ENCODE assay signal across 27 cellular contexts in the genomic region with DNA sequence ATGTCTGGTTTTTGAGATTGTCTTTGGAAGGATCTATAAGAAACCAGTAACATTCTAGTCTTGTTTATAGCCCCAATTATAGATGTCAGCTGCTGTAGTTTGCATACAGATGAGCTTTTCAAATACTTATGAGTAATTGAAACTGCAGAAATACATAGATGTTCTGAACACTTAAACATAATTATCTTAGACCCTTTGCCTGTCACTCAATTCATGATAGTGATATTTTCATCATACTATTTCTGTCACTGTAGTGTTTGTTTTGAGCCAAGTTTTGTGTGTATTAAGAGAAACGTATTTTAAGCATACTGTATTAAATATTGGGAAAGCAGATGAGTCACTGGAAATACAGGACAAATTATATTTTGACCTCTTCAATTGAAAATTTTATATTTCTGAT.
"Had no signal": no experiment of that assay in that cellular context is flagged by ENCODE, and none has a peak within 500 bp of the region (broad histone marks: within the 10 kb centered on the region; RNA-seq: fewer than 3 reads in every experiment).

No MANE protein-coding gene starts in this region.

- H3K9me3 ChIP-seq: esophagus muscularis mucosa, gastroesophageal sphincter, lower lobe of right lung, right lobe of liver, stomach, testis, uterus had no signal

- H3K9me3 Mint-ChIP-seq: activated naive CD4-positive, alpha-beta T cell treated with anti-CD3 and anti-CD28 coated beads, Interleukin-2, amount 50 U/mL, for 24 hours; stimulated activated memory B cell treated with anti-CD40 and anti-IgM and Interleukin-4, amounts not matched to agents 10 μg/mL and 1 μg/mL and 100 μg/mL, for 72 hours; T-helper 2 cell treated with Interferon-gamma antibody and Interleukin-4, amounts not matched to agents 5 μg/mL and 100 μg/mL, for 36 hours had no signal

- H3K4me1 Mint-ChIP-seq: activated naive CD4-positive, alpha-beta T cell treated with anti-CD3 and anti-CD28 coated beads, Interleukin-2, amount 50 U/mL, for 24 hours; stimulated activated memory B cell treated with anti-CD40 and anti-IgM and Interleukin-4, amounts not matched to agents 10 μg/mL and 1 μg/mL and 100 μg/mL, for 72 hours had no signal

- H3K27me3 ChIP-seq: brain microvascular endothelial cell, esophagus muscularis mucosa, gastroesophageal sphincter, right lobe of liver, stomach, testis, uterus had no signal

- H3K36me3 Mint-ChIP-seq: activated naive CD4-positive, alpha-beta T cell treated with anti-CD3 and anti-CD28 coated beads, Interleukin-2, amount 50 U/mL, for 24 hours; stimulated activated memory B cell treated with anti-CD40 and anti-IgM and Interleukin-4, amounts not matched to agents 10 μg/mL and 1 μg/mL and 100 μg/mL, for 72 hours had no signal

- ATAC-seq: activated CD8-positive, alpha-beta T cell treated with anti-CD3 and anti-CD28 coated beads, Interleukin-2, amount 10 ng/mL, durations not matched to agents 7 days and 5 days; gastroesophageal sphincter; left cardiac atrium; lower lobe of right lung; right lobe of liver; stimulated activated memory B cell treated with anti-CD40 and anti-IgM and Interleukin-4, amounts not matched to agents 10 μg/mL and 1 μg/mL and 100 μg/mL, for 72 hours had no signal

- H3K27me3 Mint-ChIP-seq: naive B cell; stimulated activated memory B cell treated with anti-CD40 and anti-IgM and Interleukin-4, amounts not matched to agents 10 μg/mL and 1 μg/mL and 100 μg/mL, for 72 hours had no signal

- H3K27ac Mint-ChIP-seq: activated CD8-positive, alpha-beta T cell treated with anti-CD3 and anti-CD28 coated beads, Interleukin-2, amount 10 ng/mL, durations not matched to agents 7 days and 5 days; activated naive CD4-positive, alpha-beta T cell treated with anti-CD3 and anti-CD28 coated beads, Interleukin-2, amount 50 U/mL, for 24 hours; stimulated activated memory B cell treated with anti-CD40 and anti-IgM and Interleukin-4, amounts not matched to agents 10 μg/mL and 1 μg/mL and 100 μg/mL, for 72 hours; T-helper 2 cell treated with Interferon-gamma antibody and Interleukin-4, amounts not matched to agents 5 μg/mL and 100 μg/mL, for 36 hours had no signal

- H3K36me3 ChIP-seq: brain microvascular endothelial cell, right lobe of liver, uterus had no signal

- H3K4me1 ChIP-seq: lower lobe of right lung, right lobe of liver, testis, uterus had no signal

- H3K4me3 ChIP-seq: esophagus muscularis mucosa, gastroesophageal sphincter, lower lobe of right lung, right lobe of liver, stomach, testis, uterus had no signal

- DNase-seq: activated CD4-positive, alpha-beta T cell treated with anti-CD3 and anti-CD28 coated beads for 1 hour; activated CD4-positive, alpha-beta T cell treated with anti-CD3 and anti-CD28 coated beads, Interleukin-2, amount 50 U/mL, for 1 hour; activated CD8-positive, alpha-beta T cell treated with anti-CD3 and anti-CD28 coated beads, Interleukin-2, amount 10 ng/mL, durations not matched to agents 7 days and 5 days; activated gamma-delta T cell treated with Interleukin-2 at 50 U/mL for 16 hours; aorta; brain microvascular endothelial cell; central memory CD4-positive, alpha-beta T cell; head of caudate nucleus; islet precursor cell; left cardiac atrium; lower lobe of right lung; naive B cell; occipital lobe; posterior cingulate gyrus; right lobe of liver; small intestine; stimulated activated CD4-positive, alpha-beta T cell treated with anti-CD3 and anti-CD28 coated beads, Interleukin-15, amount 100 ng/mL, for 24 hours; stomach; testis; trophoblast cell; uterus had no signal

- H3K27ac ChIP-seq: brain microvascular endothelial cell, gastroesophageal sphincter, lower lobe of right lung, right lobe of liver, stomach, testis, uterus had no signal

- H3K4me3 Mint-ChIP-seq: activated CD8-positive, alpha-beta T cell treated with anti-CD3 and anti-CD28 coated beads, Interleukin-2, amount 10 ng/mL, durations not matched to agents 7 days and 5 days; activated naive CD4-positive, alpha-beta T cell treated with anti-CD3 and anti-CD28 coated beads, Interleukin-2, amount 50 U/mL, for 24 hours; naive B cell; neural crest cell; stimulated activated memory B cell treated with anti-CD40 and anti-IgM and Interleukin-4, amounts not matched to agents 10 μg/mL and 1 μg/mL and 100 μg/mL, for 72 hours; T-helper 2 cell treated with Interferon-gamma antibody and Interleukin-4, amounts not matched to agents 5 μg/mL and 100 μg/mL, for 36 hours had no signal
